Comparison of ENCODE assay signal across 9 cellular contexts in genomic region chr9:107243757-107244156, GRCh38. TPM values are rescaled to one million over a fixed set of nuclear protein-coding genes. Genes with fewer than 3 reads are reported as not detected.
A peak's percentile ranks its signal among the peaks of the same experiment; 100 is the strongest.
DNase-seq lines count a peak whose midpoint lies in the region; ATAC-seq and TF ChIP-seq lines count a peak whose summit lies in the region.
"Had no signal": no experiment of that assay in that cellular context is flagged by ENCODE, and none has a peak within 500 bp of the region (broad histone marks: within the 10 kb centered on the region; RNA-seq: fewer than 3 reads in every experiment).

No MANE protein-coding gene starts in this region.

- H3K36me3 Mint-ChIP-seq in CD4-positive, CD25-positive, alpha-beta regulatory T cell, result no peaks in the 10 kb centered on the region

- H3K27ac Mint-ChIP-seq in CD4-positive, CD25-positive, alpha-beta regulatory T cell, result no peak overlapping the region

- DNase-seq in CD4-positive, CD25-positive, alpha-beta regulatory T cell, result peak in 1 of 3 donors; percentile 60
- DNase-seq in LHCN-M2 (ENCODE audit: low read depth) (peak; percentile 43), omental fat pad (ENCODE audit: low spot score) (no peak), KG1 (lab: John Stamatoyannopoulos, UW) (no peak)
- peak; percentile 52 for DNase-seq in activated naive CD4-positive, alpha-beta T cell treated with anti-CD3 and anti-CD28 coated beads, Interleukin-2, amount 50 U/mL, for 16 hours

- H3K4me3 Mint-ChIP-seq in CD4-positive, CD25-positive, alpha-beta regulatory T cell, result no peak overlapping the region

- H3K27me3 ChIP-seq in CD4-positive, CD25-positive, alpha-beta regulatory T cell (ENCODE audit: control insufficient read depth, insufficient read depth, low read length), result no peaks in the 10 kb centered on the region
- H3K27me3 ChIP-seq in gastroesophageal sphincter, result no peaks in the 10 kb centered on the region
- H3K27me3 ChIP-seq: cardiac muscle cell had no signal

- WGBS in gastroesophageal sphincter (ENCODE audit: low coverage in 1 of 2), 2 donors, result 36 to 43% methylated on average over 5 of the region's 5 CpGs

- H3K9me3 Mint-ChIP-seq in CD4-positive, CD25-positive, alpha-beta regulatory T cell, result peaks cover 0 to 1% (median 0%) of the 10 kb centered on the region in 7 donors

- H3K9me3 ChIP-seq in CD4-positive, CD25-positive, alpha-beta regulatory T cell (ENCODE audit: control insufficient read depth in 2 of 2, low read length in 2 of 2), result no peaks in the 10 kb centered on the region
- H3K9me3 ChIP-seq in gastroesophageal sphincter, result no peaks in the 10 kb centered on the region

- TF ChIP-seq EP300 in gastroesophageal sphincter (IDR thresholded peaks at IDR 0.05), result no peak

- H3K4me3 ChIP-seq in CD4-positive, CD25-positive, alpha-beta regulatory T cell (ENCODE audit: low read depth, low read length), result no peak overlapping the region
- H3K4me3 ChIP-seq in gastroesophageal sphincter, result no peak overlapping the region
- H3K4me3 ChIP-seq: cardiac muscle cell had no signal

- H3K4me1 ChIP-seq in CD4-positive, CD25-positive, alpha-beta regulatory T cell (ENCODE audit: control insufficient read depth, insufficient read depth, low read length, poor library complexity, severe bottlenecking), result no peaks in the 10 kb centered on the region
- no peaks in the 10 kb centered on the region for H3K4me1 ChIP-seq in gastroesophageal sphincter

- no peaks in the 10 kb centered on the region for H3K36me3 ChIP-seq in CD4-positive, CD25-positive, alpha-beta regulatory T cell (ENCODE audit: control insufficient read depth, insufficient read depth, low read length)
- no peaks in the 10 kb centered on the region for H3K36me3 ChIP-seq in gastroesophageal sphincter
- H3K36me3 ChIP-seq: cardiac muscle cell had no signal

- TF ChIP-seq CTCF in omental fat pad (IDR thresholded peaks at IDR 0.05) (no peak), gastroesophageal sphincter (IDR thresholded peaks at IDR 0.05) (no peak)

- H3K4me1 Mint-ChIP-seq in CD4-positive, CD25-positive, alpha-beta regulatory T cell, result peaks cover 9 to 22% (median 12%) of the 10 kb centered on the region in 4 donors

- no peak for TF ChIP-seq POLR2A in gastroesophageal sphincter (IDR thresholded peaks at IDR 0.05)

- no peak overlapping the region for H3K27ac ChIP-seq in CD4-positive, CD25-positive, alpha-beta regulatory T cell (ENCODE audit: insufficient read depth, low read length, poor library complexity, severe bottlenecking)
- H3K27ac ChIP-seq in gastroesophageal sphincter, result no peak overlapping the region
- H3K27ac ChIP-seq: cardiac muscle cell had no signal

- no peaks in the 10 kb centered on the region for H3K27me3 Mint-ChIP-seq in CD4-positive, CD25-positive, alpha-beta regulatory T cell

- ATAC-seq in CD4-positive, CD25-positive, alpha-beta regulatory T cell (ENCODE audit: low read depth in 2 of 2), result peak; percentile 89
- ATAC-seq in GM21423 (IDR thresholded peaks at IDR 0.05; ENCODE audit: unreplicated experiment), result peak; percentile 77
- ATAC-seq in omental fat pad (ENCODE audit: low FRiP score), result peak; percentile 62
- ATAC-seq in gastroesophageal sphincter, result no peak
- no peak for ATAC-seq in HG03045 (IDR thresholded peaks at IDR 0.05; ENCODE audit: unreplicated experiment)

RNA-seq across cellular contexts. Expression of gene RAD23B, which starts 39.3 kb away (rescaled TPM):
- 65.4 TPM for total RNA-seq in CD4-positive, CD25-positive, alpha-beta regulatory T cell
- polyA plus RNA-seq in CD4-positive, CD25-positive, alpha-beta regulatory T cell, result 10 to 100 TPM in 3 of 4 donors, 1 to 10 TPM in 1; 8.9 to 25.2 (median 15.1) TPM
- total RNA-seq in LHCN-M2 (2014; rRNA removed) (120 and 122 TPM in 2 replicates), omental fat pad (100 to 1,000 TPM in 2 of 4 donors, 10 to 100 TPM in 2; 70.3 to 123 (median 101) TPM), gastroesophageal sphincter (10 to 100 TPM; 64.3 to 96.5 (median 80.7) TPM)
- 81.1 TPM for polyA plus RNA-seq in LHCN-M2 (2012)

Comparison
In these comparisons a context has a peak if more than half of its experiments do, and no peak if none do; other contexts are left out.
1. ATAC-seq: peak in CD4-positive, CD25-positive, alpha-beta regulatory T cell (2 of 2), GM21423 (single experiment) and omental fat pad (single experiment); none in gastroesophageal sphincter (single experiment) and HG03045 (single experiment).
2. DNase-seq: peak in LHCN-M2 (single experiment) and activated naive CD4-positive, alpha-beta T cell treated with anti-CD3 and anti-CD28 coated beads, Interleukin-2, amount 50 U/mL, for 16 hours (single experiment); none in omental fat pad (single experiment) and KG1 (single experiment).